In genomic region chr16:59567496-59567895, GRCh38 we compare ENCODE assay signal across 29 cellular contexts.
A peak's percentile ranks its signal among the peaks of the same experiment; 100 is the strongest.
DNase-seq lines count a peak whose midpoint lies in the region; ATAC-seq, FAIRE-seq and TF ChIP-seq lines count a peak whose summit lies in the region.
"Had no signal": no experiment of that assay in that cellular context is flagged by ENCODE, and none has a peak within 500 bp of the region (broad histone marks: within the 10 kb centered on the region; RNA-seq: fewer than 3 reads in every experiment).

No MANE protein-coding gene starts in this region.

- H3K4me3 ChIP-seq in GM23338: no peak overlapping the region
- no peak overlapping the region for H3K4me3 ChIP-seq in neural progenitor cell
- no peak overlapping the region for H3K4me3 ChIP-seq in kidney (ENCODE audit: low read length in 2 of 2)
- H3K4me3 ChIP-seq in tibial nerve: no peak overlapping the region
- H3K4me3 ChIP-seq: BLaER1 had no signal

- H2AFZ ChIP-seq in GM23338 (peak overlapping the region; percentile 50; the same call in 1 of the 2 replicates), neural progenitor cell (replicated peaks) (peak overlapping the region; percentile 31)

- H3K36me3 Mint-ChIP-seq in GM23338 (ENCODE audit: low read depth) (no peaks in the 10 kb centered on the region), WTC11 (no peaks in the 10 kb centered on the region), neural progenitor cell (no peaks in the 10 kb centered on the region)
- H3K36me3 Mint-ChIP-seq: CD14-positive monocyte; CD4-positive, alpha-beta memory T cell; CD4-positive, CD25-positive, alpha-beta regulatory T cell; CD8-positive, alpha-beta memory T cell had no signal

- H3K4me3 Mint-ChIP-seq in GM23338 (no peak overlapping the region), WTC11 (no peak overlapping the region), neural progenitor cell (no peak overlapping the region)
- H3K4me3 Mint-ChIP-seq: CD14-positive monocyte; CD4-positive, alpha-beta memory T cell; CD4-positive, CD25-positive, alpha-beta regulatory T cell; CD8-positive, alpha-beta memory T cell had no signal

- H3K4me1 Mint-ChIP-seq in GM23338: peaks cover 9% of the 10 kb centered on the region; the same call in 2 of the 3 replicates
- peaks cover 21% of the 10 kb centered on the region for H3K4me1 Mint-ChIP-seq in WTC11
- H3K4me1 Mint-ChIP-seq in neural progenitor cell: peaks cover 4% of the 10 kb centered on the region
- H3K4me1 Mint-ChIP-seq: CD14-positive monocyte; CD4-positive, alpha-beta memory T cell; CD4-positive, CD25-positive, alpha-beta regulatory T cell; CD8-positive, alpha-beta memory T cell had no signal

- no peak for DNase-seq in GM23338 (ENCODE audit: low spot score)
- no peak for DNase-seq in WTC11 (ENCODE audit: low spot score)
- DNase-seq in iPS-NIHi11 (ENCODE audit: low spot score): peak; percentile 8
- peak; percentile 6 for DNase-seq in neural progenitor cell (ENCODE audit: low spot score)
- DNase-seq in kidney: no peak
- no peak for DNase-seq in tibial nerve (ENCODE audit: low spot score in 2 of 2)
- no peak for DNase-seq in NCI-H510A (lab: John Stamatoyannopoulos, UW)
- DNase-seq: 8988T; ACHN; BE2C; C1 segment of cervical spinal cord; CD4-positive, alpha-beta memory T cell; CD4-positive, CD25-positive, alpha-beta regulatory T cell; CD8-positive, alpha-beta memory T cell; COR-L47; DMS 273 treated with DMSO at 0.1 percent for 48 hours; DMS153; DMS53; DMS79; DND-41; EL; GF-D8 had no signal

- H3K9me3 ChIP-seq in neural progenitor cell (ENCODE audit: low read depth) (no peaks in the 10 kb centered on the region), kidney (ENCODE audit: control insufficient read depth in 1 of 2, low read length in 2 of 2) (no peaks in the 10 kb centered on the region), tibial nerve (no peaks in the 10 kb centered on the region)
- H3K9me3 ChIP-seq: BE2C, BLaER1 had no signal

- no peaks in the 10 kb centered on the region for H3K27me3 ChIP-seq in GM23338 (ENCODE audit: insufficient read depth)
- H3K27me3 ChIP-seq in neural progenitor cell: no peaks in the 10 kb centered on the region
- H3K27me3 ChIP-seq in tibial nerve: no peaks in the 10 kb centered on the region
- H3K27me3 ChIP-seq: BE2C, BLaER1 had no signal

- H3K79me2 ChIP-seq in GM23338 (replicated peaks; ENCODE audit: insufficient read depth) (no peaks in the 10 kb centered on the region), neural progenitor cell (ENCODE audit: low read depth) (no peaks in the 10 kb centered on the region)

- intact Hi-C loops in kidney (cut with DNase I): no loop called here

- H3F3A ChIP-seq in GM23338 (replicated peaks; ENCODE audit: low read depth): no peaks in the 10 kb centered on the region
- peaks cover 5% of the 10 kb centered on the region for H3F3A ChIP-seq in neural progenitor cell (ENCODE audit: low read depth)

- H3K9ac ChIP-seq in neural progenitor cell (no peak overlapping the region), kidney (ENCODE audit: low read length in 2 of 2) (no peak overlapping the region)
- H3K9ac ChIP-seq: BLaER1 had no signal

- POLR2A ChIA-PET in WTC11 (lab: Charles Lee): no interaction called here

- no peaks in the 10 kb centered on the region for H3K27me3 Mint-ChIP-seq in GM23338 (ENCODE audit: insufficient read depth, low read depth, poor library complexity)
- H3K27me3 Mint-ChIP-seq in WTC11 (ENCODE audit: low read depth): no peaks in the 10 kb centered on the region
- no peaks in the 10 kb centered on the region for H3K27me3 Mint-ChIP-seq in neural progenitor cell (ENCODE audit: insufficient read depth, low read depth)
- H3K27me3 Mint-ChIP-seq: CD4-positive, alpha-beta memory T cell; CD4-positive, CD25-positive, alpha-beta regulatory T cell; CD8-positive, alpha-beta memory T cell had no signal

- CTCF ChIA-PET in WTC11 (lab: Charles Lee): no interaction called here

- H3K9me3 Mint-ChIP-seq in GM23338 (0 out of 3 replicates have a peak, but pooled peaks cover 3% of the 10 kb centered on the region), WTC11 (peaks cover 4% of the 10 kb centered on the region; the same call in 1 of the 2 replicates), neural progenitor cell (no peaks in the 10 kb centered on the region)

- H3K4me1 ChIP-seq in GM23338 (ENCODE audit: insufficient read depth) (peaks cover 5% of the 10 kb centered on the region; the same call in 1 of the 2 replicates), neural progenitor cell (peaks cover 21% of the 10 kb centered on the region), kidney (ENCODE audit: control insufficient read depth in 1 of 2, insufficient read depth in 1 of 2, low read depth in 1 of 2, low read length in 2 of 2) (no peaks in the 10 kb centered on the region), tibial nerve (no peaks in the 10 kb centered on the region)
- H3K4me1 ChIP-seq: BE2C, BLaER1 had no signal

- no peak for TF ChIP-seq EP300 in tibial nerve (IDR thresholded peaks at IDR 0.05)

- H3K27ac ChIP-seq in GM23338 (ENCODE audit: low read depth) (no peak overlapping the region), neural progenitor cell (no peak overlapping the region), kidney (ENCODE audit: low read depth in 2 of 2, low read length in 2 of 2) (no peak overlapping the region), tibial nerve (no peak overlapping the region)
- H3K27ac ChIP-seq: BLaER1 had no signal

- FAIRE-seq in kidney (lab: Jason Lieb, UNC): no peak
- FAIRE-seq: A204.1, G401.6, GM12891, GM19239 had no signal

- H3K36me3 ChIP-seq in GM23338 (ENCODE audit: insufficient read depth) (no peaks in the 10 kb centered on the region), neural progenitor cell (no peaks in the 10 kb centered on the region), kidney (ENCODE audit: control insufficient read depth in 1 of 2, insufficient read depth in 2 of 2, low read length in 2 of 2) (no peaks in the 10 kb centered on the region), tibial nerve (no peaks in the 10 kb centered on the region)
- H3K36me3 ChIP-seq: BE2C, BLaER1 had no signal

- no peak for TF ChIP-seq POLR2A in tibial nerve (IDR thresholded peaks at IDR 0.05)

- ATAC-seq in GM23338: peak; percentile 50
- peak; percentile 67 for ATAC-seq in WTC11
- ATAC-seq in HG02763 (IDR thresholded peaks at IDR 0.05; ENCODE audit: unreplicated experiment): no peak

- 83 to 88% methylated on average over 5 of the region's 5 CpGs for WGBS in tibial nerve, 2 donors

- TF ChIP-seq CTCF in GM23338 (conservative IDR thresholded peaks at IDR 0.05; ENCODE audit: low read depth in 2 of 2): no peak
- TF ChIP-seq CTCF in WTC11 (IDR thresholded peaks at IDR 0.05): no peak
- no peak for TF ChIP-seq CTCF in neural progenitor cell (IDR thresholded peaks at IDR 0.05)
- no peak for TF ChIP-seq CTCF in kidney (IDR thresholded peaks at IDR 0.05; ENCODE audit: borderline replicate concordance, extremely low read depth, insufficient read depth)
- TF ChIP-seq CTCF in tibial nerve (IDR thresholded peaks at IDR 0.05): no peak

- H3K4me2 ChIP-seq in GM23338 (no peak overlapping the region), neural progenitor cell (peak overlapping the region; percentile 17)
- H3K4me2 ChIP-seq: BLaER1 had no signal

- H3K27ac Mint-ChIP-seq in GM23338 (no peak overlapping the region), WTC11 (no peak overlapping the region), neural progenitor cell (no peak overlapping the region)
- H3K27ac Mint-ChIP-seq: CD14-positive monocyte; CD4-positive, CD25-positive, alpha-beta regulatory T cell; CD8-positive, alpha-beta memory T cell had no signal

- H4K20me1 ChIP-seq in GM23338 (replicated peaks; ENCODE audit: insufficient read depth) (no peaks in the 10 kb centered on the region), neural progenitor cell (ENCODE audit: low read depth) (no peaks in the 10 kb centered on the region)
- H4K20me1 ChIP-seq: BLaER1 had no signal

- no peaks in the 10 kb centered on the region; the same call in 1 of the 2 replicates for H3K9me2 ChIP-seq in GM23338 (ENCODE audit: insufficient read depth)

TF ChIP-seq in GM23338, 12 proteins besides CTCF, POLR2A, EP300 and RAD21 (continues in another document):
- TF ChIP-seq POLR2AphosphoS5 (IDR thresholded peaks at IDR 0.05; ENCODE audit: low read depth) (no peak), CREB1 (CRISPR knock-in tag; IDR thresholded peaks at IDR 0.05; ENCODE audit: low read depth) (no peak), STAT1 (IDR thresholded peaks at IDR 0.05; ENCODE audit: unreplicated experiment) (no peak), ZNF331 (CRISPR knock-in tag; IDR thresholded peaks at IDR 0.05; ENCODE audit: low read depth) (no peak), EZH2phosphoT487 (IDR thresholded peaks at IDR 0.05; ENCODE audit: unreplicated experiment) (no peak), EZH2 (IDR thresholded peaks at IDR 0.05; ENCODE audit: low read depth, unreplicated experiment) (no peak)
- TF ChIP-seq, protein P1, sequence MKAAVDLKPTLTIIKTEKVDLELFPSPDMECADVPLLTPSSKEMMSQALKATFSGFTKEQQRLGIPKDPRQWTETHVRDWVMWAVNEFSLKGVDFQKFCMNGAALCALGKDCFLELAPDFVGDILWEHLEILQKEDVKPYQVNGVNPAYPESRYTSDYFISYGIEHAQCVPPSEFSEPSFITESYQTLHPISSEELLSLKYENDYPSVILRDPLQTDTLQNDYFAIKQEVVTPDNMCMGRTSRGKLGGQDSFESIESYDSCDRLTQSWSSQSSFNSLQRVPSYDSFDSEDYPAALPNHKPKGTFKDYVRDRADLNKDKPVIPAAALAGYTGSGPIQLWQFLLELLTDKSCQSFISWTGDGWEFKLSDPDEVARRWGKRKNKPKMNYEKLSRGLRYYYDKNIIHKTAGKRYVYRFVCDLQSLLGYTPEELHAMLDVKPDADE (IDR thresholded peaks at IDR 0.05): no peak

TF ChIP-seq in WTC11, 78 proteins besides CTCF, POLR2A, EP300 and RAD21 (continues in another document):
- TF ChIP-seq CREM (CRISPR knock-in tag; IDR thresholded peaks at IDR 0.05): no peak
- TF ChIP-seq, protein P2, sequence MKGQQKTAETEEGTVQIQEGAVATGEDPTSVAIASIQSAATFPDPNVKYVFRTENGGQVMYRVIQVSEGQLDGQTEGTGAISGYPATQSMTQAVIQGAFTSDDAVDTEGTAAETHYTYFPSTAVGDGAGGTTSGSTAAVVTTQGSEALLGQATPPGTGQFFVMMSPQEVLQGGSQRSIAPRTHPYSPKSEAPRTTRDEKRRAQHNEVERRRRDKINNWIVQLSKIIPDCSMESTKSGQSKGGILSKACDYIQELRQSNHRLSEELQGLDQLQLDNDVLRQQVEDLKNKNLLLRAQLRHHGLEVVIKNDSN (CRISPR knock-in tag; IDR thresholded peaks at IDR 0.05): no peak
- TF ChIP-seq ATF1 (CRISPR knock-in tag; IDR thresholded peaks at IDR 0.05): no peak

Comparison
In these comparisons a context has a peak if more than half of its experiments do, and no peak if none do; other contexts are left out.
1. DNase-seq: peak in iPS-NIHi11 (single experiment) and neural progenitor cell (single experiment); none in GM23338 (single experiment), WTC11 (single experiment), kidney (single experiment), tibial nerve (0 of 2) and NCI-H510A (single experiment).